Comparison of ENCODE assay signal across 17 cellular contexts in genomic region chr19:19482785-19483625, GRCh38.
DNase-seq lines count a peak whose midpoint lies in the region; ATAC-seq and TF ChIP-seq lines count a peak whose summit lies in the region.
"Had no signal": no experiment of that assay in that cellular context is flagged by ENCODE, and none has a peak within 500 bp of the region (broad histone marks: within the 10 kb centered on the region; RNA-seq: fewer than 3 reads in every experiment).

No MANE protein-coding gene starts in this region.

- H3K4me1 Mint-ChIP-seq in activated T-cell treated with anti-CD3 and anti-CD28 coated beads, Interleukin-2, amount 50 U/mL, for 24 hours (ENCODE audit: low read depth): peaks cover 80% of the 10 kb centered on the region
- peaks cover 60% of the 10 kb centered on the region for H3K4me1 Mint-ChIP-seq in stimulated activated effector memory CD8-positive, alpha-beta T cell treated with anti-CD3 and anti-CD28 coated beads, Interleukin-12 subunit alpha, Interleukin-12 subunit beta, amount 100 ng/mL, for 72 hours

- no peak overlapping the region for H3K4me3 Mint-ChIP-seq in activated T-cell treated with anti-CD3 and anti-CD28 coated beads, Interleukin-2, amount 50 U/mL, for 24 hours
- H3K4me3 Mint-ChIP-seq in stimulated activated effector memory CD8-positive, alpha-beta T cell treated with anti-CD3 and anti-CD28 coated beads, Interleukin-12 subunit alpha, Interleukin-12 subunit beta, amount 100 ng/mL, for 72 hours: no peak overlapping the region

- peak; percentile 33 for ATAC-seq in stimulated activated effector memory CD8-positive, alpha-beta T cell treated with anti-CD3 and anti-CD28 coated beads, Interleukin-12 subunit alpha, Interleukin-12 subunit beta, amount 100 ng/mL, for 72 hours
- no peak for ATAC-seq in HG03108 (IDR thresholded peaks at IDR 0.05; ENCODE audit: unreplicated experiment)
- ATAC-seq in GM19395 (IDR thresholded peaks at IDR 0.05; ENCODE audit: unreplicated experiment): no peak
- no peak for ATAC-seq in HG03565 (IDR thresholded peaks at IDR 0.05; ENCODE audit: unreplicated experiment)

- no peak for TF ChIP-seq CTCF in RWPE1 (conservative IDR thresholded peaks at IDR 0.05; ENCODE audit: low read depth)

- POLR2A ChIA-PET in RWPE1 (lab: Yijun Ruan, JAX; ENCODE audit: low non-redundant PET): no interaction called here

- H3K36me3 Mint-ChIP-seq in activated T-cell treated with anti-CD3 and anti-CD28 coated beads, Interleukin-2, amount 50 U/mL, for 24 hours (ENCODE audit: low read depth): peaks cover 76% of the 10 kb centered on the region
- H3K36me3 Mint-ChIP-seq in stimulated activated effector memory CD8-positive, alpha-beta T cell treated with anti-CD3 and anti-CD28 coated beads, Interleukin-12 subunit alpha, Interleukin-12 subunit beta, amount 100 ng/mL, for 72 hours: peaks cover 63% of the 10 kb centered on the region

- no peak for DNase-seq in activated T-cell treated with anti-CD3 and anti-CD28 coated beads, Interleukin-2, amount 50 U/mL, for 24 hours
- no peak for DNase-seq in activated T-cell treated with anti-CD3 and anti-CD28 coated beads, Interleukin-2, amount 50 U/mL, for 1 hour
- DNase-seq in RWPE1 (ENCODE audit: low spot score) (no peak), left kidney (ENCODE audit: low read depth, low spot score) (peak; percentile 91)
- no peak for DNase-seq in stimulated activated effector memory CD8-positive, alpha-beta T cell treated with anti-CD3 and anti-CD28 coated beads, Interleukin-12 subunit alpha, Interleukin-12 subunit beta, amount 100 ng/mL, for 72 hours (ENCODE audit: low spot score in 2 of 2)
- DNase-seq: ACHN; DMS79; Kasumi-1; NCI-H187; NK-92 treated with Interleukin-12 subunit alpha and Interleukin-12 subunit beta, amount 100 ng/mL, for 24 hours; small intestine; WERI-Rb-1 had no signal

- H3K9me3 Mint-ChIP-seq in activated T-cell treated with anti-CD3 and anti-CD28 coated beads, Interleukin-2, amount 50 U/mL, for 24 hours: no peaks in the 10 kb centered on the region
- no peaks in the 10 kb centered on the region for H3K9me3 Mint-ChIP-seq in stimulated activated effector memory CD8-positive, alpha-beta T cell treated with anti-CD3 and anti-CD28 coated beads, Interleukin-12 subunit alpha, Interleukin-12 subunit beta, amount 100 ng/mL, for 72 hours

- H3K27ac ChIP-seq in RWPE1: peak overlapping the region; percentile 5; the same call in 1 of the 2 replicates
- H3K27ac ChIP-seq: breast epithelium, upper lobe of left lung, WERI-Rb-1 had no signal

- H3K27ac Mint-ChIP-seq in activated T-cell treated with anti-CD3 and anti-CD28 coated beads, Interleukin-2, amount 50 U/mL, for 24 hours: peak overlapping the region; percentile 89
- H3K27ac Mint-ChIP-seq in stimulated activated effector memory CD8-positive, alpha-beta T cell treated with anti-CD3 and anti-CD28 coated beads, Interleukin-12 subunit alpha, Interleukin-12 subunit beta, amount 100 ng/mL, for 72 hours: peak overlapping the region; percentile 85

- H3K27me3 Mint-ChIP-seq in activated T-cell treated with anti-CD3 and anti-CD28 coated beads, Interleukin-2, amount 50 U/mL, for 24 hours: no peaks in the 10 kb centered on the region

- CTCF ChIA-PET in RWPE1 (lab: Yijun Ruan, JAX): no interaction called here
